22 cellular contexts compared by ENCODE assay signal in genomic region chr4:154559931-154560801, GRCh38. TPM values are rescaled to one million over a fixed set of nuclear protein-coding genes. Genes with fewer than 3 reads are reported as not detected.
A peak's percentile ranks its signal among the peaks of the same experiment; 100 is the strongest.
DNase-seq lines count a peak whose midpoint lies in the region; ATAC-seq and TF ChIP-seq lines count a peak whose summit lies in the region.
"Had no signal": no experiment of that assay in that cellular context is flagged by ENCODE, and none has a peak within 500 bp of the region (broad histone marks: within the 10 kb centered on the region; RNA-seq: fewer than 3 reads in every experiment).

No MANE protein-coding gene starts in this region.

- no peak overlapping the region for H2AFZ ChIP-seq in mammary epithelial cell (ENCODE audit: low read depth, low read length)

- in situ Hi-C loops in mammary epithelial cell (cut with MboI; ENCODE audit: low sequenced_read_pairs in 2 of 2) = loop anchor here in 1 of 2 donors (5.0 kb wide), 1 partner anchor 57 kb away; no protein-coding TSS in a partner anchor
- in situ Hi-C loops in transverse colon (cut with MboI; ENCODE audit: low pct_ligation_motif_present in 1 of 4, low pct_unique_long_range_greater_than_20kb in 1 of 4, low sequenced_read_pairs in 3 of 4) = loop anchor here in 3 of 4 donors (10.0 to 25.0 kb wide), 2 partner anchors 55 to 802 kb away; partner anchors contain the start of gene FGG (in 1 of the 3)

- no peak overlapping the region for H3K4me3 ChIP-seq in mammary epithelial cell (replicated peaks in 1 of 3; ENCODE audit: insufficient read depth in 1 of 3, low read depth in 2 of 3, low read length in 3 of 3)
- H3K4me3 ChIP-seq in RWPE2 (ENCODE audit: severe bottlenecking) = no peak overlapping the region
- no peak overlapping the region for H3K4me3 ChIP-seq in left lung
- H3K4me3 ChIP-seq in transverse colon = no peak overlapping the region
- no peak overlapping the region for H3K4me3 ChIP-seq in dorsolateral prefrontal cortex
- H3K4me3 ChIP-seq: heart right ventricle, ovary, sigmoid colon, testis had no signal

- TF ChIP-seq CTCF in mammary epithelial cell (conservative IDR thresholded peaks at IDR 0.05 in 1 of 2, IDR thresholded peaks at IDR 0.05 in 1 of 2; ENCODE audit: extremely low read depth in 1 of 2, insufficient read depth in 1 of 2, low read depth in 1 of 2, low read length in 2 of 2) (no peak), MCF 10A (IDR thresholded peaks at IDR 0.05; ENCODE audit: unreplicated experiment) (no peak), RWPE2 (IDR thresholded peaks at IDR 0.05; ENCODE audit: poor library complexity, severe bottlenecking) (no peak), left lung (IDR thresholded peaks at IDR 0.05) (no peak), transverse colon (IDR thresholded peaks at IDR 0.05) (no peak), dorsolateral prefrontal cortex (IDR thresholded peaks at IDR 0.05 in 54 of 56, conservative IDR thresholded peaks at IDR 0.05 in 2 of 56; ENCODE audit: low read depth in 1 of 56, partially characterized antibody in 56 of 56) (no peak)

- H4K20me1 ChIP-seq in mammary epithelial cell (ENCODE audit: insufficient read depth, low read length) = no peaks in the 10 kb centered on the region

- intact Hi-C loops in mammary epithelial cell (cut with micrococcal nuclease) (loop anchor here (1.0 to 10.0 kb wide), 5 partner anchors 58 to 1225 kb away; no protein-coding TSS in a partner anchor), MCF 10A (cut with micrococcal nuclease) (loop anchor here (1.0 to 10.0 kb wide), 5 partner anchors 58 to 815 kb away; partner anchors contain the start of gene MAP9), left lung (cut with DNase I) (no loop called here), transverse colon (cut with DNase I; ENCODE audit: low total_unique reads) (no loop called here), Right ventricle myocardium inferior (cut with DNase I) (no loop called here), dorsolateral prefrontal cortex (cut with DNase I) (loop anchor here in 1 of 2 donors (2.0 to 10.0 kb wide), 2 partner anchors 59 to 365 kb away; no protein-coding TSS in a partner anchor)

- 86% methylated on average over 5 of the region's 5 CpGs for WGBS in mammary epithelial cell (ENCODE audit: low coverage, missing lambda C conversion rate)
- WGBS in transverse colon (ENCODE audit: low coverage in 1 of 2), 2 donors = 60 to 63% methylated on average over 4 to 5 of the region's 5 CpGs

- no peaks in the 10 kb centered on the region for H3K27me3 ChIP-seq in mammary epithelial cell (ENCODE audit: insufficient read depth, low read length)
- no peaks in the 10 kb centered on the region for H3K27me3 ChIP-seq in RWPE2 (ENCODE audit: insufficient read depth, poor library complexity, severe bottlenecking)
- no peaks in the 10 kb centered on the region for H3K27me3 ChIP-seq in left lung
- H3K27me3 ChIP-seq in transverse colon = no peaks in the 10 kb centered on the region
- H3K27me3 ChIP-seq in dorsolateral prefrontal cortex = no peaks in the 10 kb centered on the region
- H3K27me3 ChIP-seq: ovary, sigmoid colon, testis had no signal

- H3K4me1 Mint-ChIP-seq in MCF 10A (ENCODE audit: insufficient read depth, unreplicated experiment) = peaks cover 18% of the 10 kb centered on the region
- H3K4me1 Mint-ChIP-seq: natural killer cell had no signal

- CTCF ChIA-PET in mammary epithelial cell (lab: Charles Lee; ENCODE audit: low non-redundant PET) (interaction anchor here (1.8 kb wide), 1 partner anchor 59 kb away, joined by 32 read pairs; no protein-coding TSS in a partner anchor), MCF 10A (lab: Yijun Ruan, JAX) (interaction anchor here (0.5 to 15.2 kb wide), 22 partner anchors 9 to 222 kb away, joined by 3 to 935 read pairs (median 8); partner anchors contain the start of genes FGG and PLRG1)

- H3K27ac ChIP-seq in mammary epithelial cell (ENCODE audit: insufficient read depth, low read depth, low read length) (no peak overlapping the region), RWPE2 (ENCODE audit: poor library complexity, severe bottlenecking) (peak overlapping the region; percentile 56), left lung (no peak overlapping the region), transverse colon (no peak overlapping the region), dorsolateral prefrontal cortex (no peak overlapping the region)
- H3K27ac ChIP-seq: heart right ventricle, ovary, sigmoid colon, testis had no signal

- BruUV-seq in mammary epithelial cell (replicated peaks; lab: Mats Ljungman, UMichigan) (no TSS peak), MCF 10A (replicated peaks; lab: Mats Ljungman, UMichigan) (no TSS peak)

- H3K36me3 ChIP-seq in mammary epithelial cell (ENCODE audit: insufficient read depth, low read length) (no peaks in the 10 kb centered on the region), RWPE2 (ENCODE audit: low read depth) (no peaks in the 10 kb centered on the region), left lung (no peaks in the 10 kb centered on the region), transverse colon (no peaks in the 10 kb centered on the region)
- H3K36me3 ChIP-seq: heart right ventricle, ovary, sigmoid colon had no signal

- ATAC-seq in RWPE2 (ENCODE audit: low read depth) (no peak; the same call in 2 of the 3 replicates), left lung (peak; percentile 52), Right ventricle myocardium inferior (no peak)
- ATAC-seq: heart right ventricle; natural killer cell; stimulated activated memory B cell treated with anti-CD40 and anti-IgM and Interleukin-4, amounts not matched to agents 10 μg/mL and 1 μg/mL and 100 μg/mL, for 72 hours had no signal

- H3K4me1 ChIP-seq in mammary epithelial cell (ENCODE audit: insufficient read depth, low read length) (peaks cover 23% of the 10 kb centered on the region), RWPE2 (ENCODE audit: insufficient read depth, poor library complexity, severe bottlenecking) (peaks cover 36% of the 10 kb centered on the region), left lung (no peaks in the 10 kb centered on the region), transverse colon (peaks cover 0 to 9% (median 0%) of the 10 kb centered on the region in 4 donors)
- H3K4me1 ChIP-seq: heart right ventricle, sigmoid colon, testis had no signal

- no peaks in the 10 kb centered on the region for H3K9me3 ChIP-seq in mammary epithelial cell (replicated peaks; ENCODE audit: insufficient read depth, low read length)
- H3K9me3 ChIP-seq in RWPE2 (ENCODE audit: severe bottlenecking) = no peaks in the 10 kb centered on the region
- H3K9me3 ChIP-seq in left lung = no peaks in the 10 kb centered on the region
- no peaks in the 10 kb centered on the region for H3K9me3 ChIP-seq in transverse colon
- H3K9me3 ChIP-seq: heart right ventricle, ovary, sigmoid colon, testis had no signal

- POLR2A ChIA-PET in MCF 10A (lab: Yijun Ruan, JAX) = interaction anchor here (1.6 to 2.8 kb wide), 2 partner anchors 58 to 62 kb away, joined by 5 to 10 read pairs; no protein-coding TSS in a partner anchor

- TF ChIP-seq EP300 in transverse colon (IDR thresholded peaks at IDR 0.05; ENCODE audit: low read depth) = no peak

- dilution Hi-C loops in mammary epithelial cell (cut with HindIII; ENCODE audit: low sequenced_read_pairs) = no loop called here

- TF ChIP-seq POLR2A in transverse colon (IDR thresholded peaks at IDR 0.05) = no peak

- H3K27me3 Mint-ChIP-seq in MCF 10A (ENCODE audit: insufficient read depth, unreplicated experiment) = no peaks in the 10 kb centered on the region
- H3K27me3 Mint-ChIP-seq: stimulated activated memory B cell treated with anti-CD40 and anti-IgM and Interleukin-4, amounts not matched to agents 10 μg/mL and 1 μg/mL and 100 μg/mL, for 72 hours had no signal

- H3K27ac Mint-ChIP-seq in MCF 10A (ENCODE audit: low read depth, unreplicated experiment) = no peak overlapping the region
- H3K27ac Mint-ChIP-seq: activated CD4-positive, alpha-beta T cell treated with anti-CD3 and anti-CD28 coated beads, Interleukin-2, amount 10 ng/mL, durations not matched to agents 7 days and 5 days; natural killer cell; stimulated activated memory B cell treated with anti-CD40 and anti-IgM and Interleukin-4, amounts not matched to agents 10 μg/mL and 1 μg/mL and 100 μg/mL, for 72 hours had no signal

- H3K9me3 Mint-ChIP-seq in MCF 10A (ENCODE audit: unreplicated experiment) = no peaks in the 10 kb centered on the region
- H3K9me3 Mint-ChIP-seq: activated CD4-positive, alpha-beta T cell treated with anti-CD3 and anti-CD28 coated beads, Interleukin-2, amount 10 ng/mL, durations not matched to agents 7 days and 5 days; natural killer cell had no signal

- DNase-seq in mammary epithelial cell (no peak), MCF 10A (ENCODE audit: unreplicated experiment) (no peak), RWPE2 (ENCODE audit: low spot score) (no peak), left lung (no peak), transverse colon (peak; percentile 8), Right ventricle myocardium inferior (ENCODE audit: missing footprints) (no peak), dorsolateral prefrontal cortex (no peak), cerebellar cortex (ENCODE audit: low spot score) (no peak)
- DNase-seq: activated CD8-positive, alpha-beta memory T cell treated with anti-CD3 and anti-CD28 coated beads, Interleukin-2, amount 50 U/mL, for 4 hours; activated effector memory CD4-positive, alpha-beta T cell treated with anti-CD3 and anti-CD28 coated beads, Interleukin-2, amount 50 U/mL, for 16 hours; heart right ventricle; natural killer cell; ovary; sigmoid colon; testis had no signal

- H3K79me2 ChIP-seq in mammary epithelial cell (ENCODE audit: insufficient read depth, low read length) = no peaks in the 10 kb centered on the region

- no peak overlapping the region for H3K4me3 Mint-ChIP-seq in MCF 10A (ENCODE audit: unreplicated experiment)
- H3K4me3 Mint-ChIP-seq: activated CD4-positive, alpha-beta T cell treated with anti-CD3 and anti-CD28 coated beads, Interleukin-2, amount 10 ng/mL, durations not matched to agents 7 days and 5 days; natural killer cell; stimulated activated memory B cell treated with anti-CD40 and anti-IgM and Interleukin-4, amounts not matched to agents 10 μg/mL and 1 μg/mL and 100 μg/mL, for 72 hours had no signal

- H3K4me2 ChIP-seq in mammary epithelial cell (ENCODE audit: insufficient read depth, low read depth, low read length) = peak overlapping the region; percentile 44

- no peak overlapping the region for H3K9ac ChIP-seq in mammary epithelial cell (ENCODE audit: insufficient read depth, low read length)

- no peaks in the 10 kb centered on the region for H3K36me3 Mint-ChIP-seq in MCF 10A (ENCODE audit: insufficient read depth, unreplicated experiment)
- H3K36me3 Mint-ChIP-seq: natural killer cell; stimulated activated memory B cell treated with anti-CD40 and anti-IgM and Interleukin-4, amounts not matched to agents 10 μg/mL and 1 μg/mL and 100 μg/mL, for 72 hours had no signal

RNA-seq across cellular contexts. Expression of gene FGB, which starts 2.6 kb away (rescaled TPM):
- total RNA-seq in mammary epithelial cell = not detected
- not detected for polyA plus RNA-seq in mammary epithelial cell
- not detected for polyA minus RNA-seq in mammary epithelial cell
- not detected in 2 replicates for total RNA-seq in MCF 10A (2022)
- total RNA-seq in left lung = under 1 TPM in 1 of 2 donors, not detected in 1; 0.26 TPM
- total RNA-seq in transverse colon = not detected
- total RNA-seq in Right ventricle myocardium inferior = not detected
- total RNA-seq in dorsolateral prefrontal cortex = not detected
- total RNA-seq: activated CD4-positive, alpha-beta T cell treated with anti-CD3 and anti-CD28 coated beads, Interleukin-2, amount 10 ng/mL, durations not matched to agents 7 days and 5 days; cardiac septum; LHCN-M2; lung microvascular endothelial cell; natural killer cell; sigmoid colon had no signal
- polyA plus RNA-seq: BJ, heart right ventricle, ovary had no signal

RNA-seq across cellular contexts. Expression of gene PLRG1, which starts 10.0 kb away (rescaled TPM):
- total RNA-seq in mammary epithelial cell (100 to 1,000 TPM; 112 to 124 TPM), MCF 10A (2022) (107 and 136 TPM in 2 replicates), left lung (10 to 100 TPM; 58.0 to 68.1 TPM), transverse colon (10 to 100 TPM; 22.5 to 48.2 (median 42.9) TPM), Right ventricle myocardium inferior (36.2 TPM), dorsolateral prefrontal cortex (10 to 100 TPM; 42.2 to 96.5 (median 73.6) TPM)
- polyA plus RNA-seq in mammary epithelial cell = 94.5 TPM
- 93.4 TPM for polyA minus RNA-seq in mammary epithelial cell

RNA-seq across cellular contexts. Expression of gene FGA, which starts 30.4 kb away (rescaled TPM):
- total RNA-seq in mammary epithelial cell (not detected), MCF 10A (2022) (not detected in 2 replicates), left lung (10 to 100 TPM in 1 of 2 donors, 1 to 10 TPM in 1; 3.6 to 75.6 TPM), transverse colon (not detected), Right ventricle myocardium inferior (not detected), dorsolateral prefrontal cortex (under 1 TPM in 3 of 120 experiments, not detected in 117; 0.24 to 0.30 (median 0.30) TPM)
- polyA plus RNA-seq in mammary epithelial cell = not detected
- polyA minus RNA-seq in mammary epithelial cell = not detected
- total RNA-seq: activated CD4-positive, alpha-beta T cell treated with anti-CD3 and anti-CD28 coated beads, Interleukin-2, amount 10 ng/mL, durations not matched to agents 7 days and 5 days; cardiac septum; H4; LHCN-M2; lung microvascular endothelial cell; natural killer cell; sigmoid colon had no signal
- polyA plus RNA-seq: BJ, ovary had no signal

RNA-seq across cellular contexts. Expression of gene FGG, which starts 52.3 kb away (rescaled TPM):
- under 1 TPM in 1 of 2 donors, not detected in 1; 0.66 TPM for total RNA-seq in mammary epithelial cell
- 0.08 TPM for polyA plus RNA-seq in mammary epithelial cell
- polyA minus RNA-seq in mammary epithelial cell = not detected
- total RNA-seq in MCF 10A (2022) = 3.2 and 4.9 TPM in 2 replicates
- 100 to 1,000 TPM in 1 of 2 donors, 10 to 100 TPM in 1; 11.2 to 384 TPM for total RNA-seq in left lung
- not detected for total RNA-seq in transverse colon
- not detected for total RNA-seq in Right ventricle myocardium inferior
- total RNA-seq in dorsolateral prefrontal cortex = under 1 TPM in 2 of 120 experiments, not detected in 118; 0.34 to 0.65 TPM
- total RNA-seq: activated CD4-positive, alpha-beta T cell treated with anti-CD3 and anti-CD28 coated beads, Interleukin-2, amount 10 ng/mL, durations not matched to agents 7 days and 5 days; cardiac septum; H4; LHCN-M2; lung microvascular endothelial cell; natural killer cell; sigmoid colon had no signal
- polyA plus RNA-seq: BJ, heart right ventricle had no signal

Comparison
In these comparisons a context has a peak if more than half of its experiments do, and no peak if none do; other contexts are left out.
1. intact Hi-C loops: an anchor here in mammary epithelial cell (1.0 to 10.0 kb wide) and MCF 10A (1.0 to 10.0 kb wide); none called in left lung, transverse colon and Right ventricle myocardium inferior.